8 cellular contexts compared by ENCODE assay signal in the genomic region with DNA sequence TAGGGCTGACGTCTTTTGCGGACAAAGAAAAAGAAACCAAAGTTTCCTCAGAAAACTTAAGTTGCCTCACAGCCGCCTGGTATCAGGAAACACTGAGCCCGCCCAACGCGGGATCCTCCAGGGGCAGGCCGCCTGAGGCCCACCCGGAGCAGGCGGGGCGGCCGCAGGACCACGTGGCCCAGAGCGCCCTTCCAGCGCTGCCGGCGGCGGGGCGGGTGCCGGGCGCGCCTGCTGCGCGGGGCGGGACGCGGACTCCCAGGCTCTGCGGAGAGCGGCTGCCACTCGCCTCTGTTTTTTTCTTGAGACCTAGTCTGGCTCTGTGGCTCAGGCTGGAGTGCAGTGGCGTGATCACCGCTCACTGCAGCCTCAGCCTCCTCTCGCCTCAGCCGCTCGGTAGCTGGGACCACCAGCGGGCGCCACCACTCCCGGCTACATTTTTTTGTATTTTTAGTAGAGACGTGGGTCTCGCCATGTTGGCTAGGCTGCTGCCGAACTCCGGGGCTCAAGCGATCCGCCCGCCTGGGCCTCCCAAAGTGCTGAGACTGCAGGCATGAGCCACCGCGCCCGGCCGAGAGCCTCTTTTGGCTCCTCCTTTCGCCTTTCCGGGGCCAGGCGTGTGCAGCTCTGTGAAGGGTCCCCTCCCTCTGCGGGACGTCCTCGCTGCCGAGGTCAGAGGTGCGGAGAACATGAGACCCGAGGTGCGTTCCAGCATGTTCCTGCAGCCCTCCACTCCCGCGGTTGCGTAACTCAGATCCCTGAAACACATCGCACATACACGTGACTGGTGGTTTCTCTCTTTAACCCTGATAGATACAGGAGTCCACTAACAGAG. TPM values are rescaled to one million over a fixed set of nuclear protein-coding genes. Genes with fewer than 3 reads are reported as not detected.
A peak's percentile ranks its signal among the peaks of the same experiment; 100 is the strongest.
DNase-seq lines count a peak whose midpoint lies in the region; ATAC-seq and TF ChIP-seq lines count a peak whose summit lies in the region.

No MANE protein-coding gene starts in this region.

- POLR2A ChIA-PET in IMR-90 (lab: Charles Lee; ENCODE audit: unreplicated experiment) = no interaction called here
- POLR2A ChIA-PET in activated naive CD8-positive, alpha-beta T cell treated with anti-CD3 and anti-CD28 coated beads, Interleukin-2, amount 10 ng/mL, durations not matched to agents 7 days and 5 days (lab: Charles Lee) = interaction anchor here (0.5 to 4.9 kb wide), 11 partner anchors 13 to 282 kb away, joined by 3 to 137 read pairs (median 5); a partner anchor contains a TSS

- H3K18ac ChIP-seq in IMR-90 (ENCODE audit: low read depth, low read length) = peak overlapping the region; percentile 89

- peak overlapping the region; percentile 84 for H3K56ac ChIP-seq in IMR-90 (ENCODE audit: extremely low read depth, insufficient read depth, low read length)

- no peaks in the 10 kb centered on the region for H3K9me3 Mint-ChIP-seq in activated naive CD8-positive, alpha-beta T cell treated with anti-CD3 and anti-CD28 coated beads, Interleukin-2, amount 10 ng/mL, durations not matched to agents 7 days and 5 days

- CTCF ChIA-PET in IMR-90 (lab: Yijun Ruan, JAX) = interaction anchor here (0.6 kb wide), 1 partner anchor 12 kb away, joined by 3 read pairs; no protein-coding TSS in a partner anchor

- peak overlapping the region; percentile 98 for H3K4ac ChIP-seq in IMR-90 (ENCODE audit: low read depth, low read length)

- H3K27me3 Mint-ChIP-seq in activated naive CD8-positive, alpha-beta T cell treated with anti-CD3 and anti-CD28 coated beads, Interleukin-2, amount 10 ng/mL, durations not matched to agents 7 days and 5 days = no peaks in the 10 kb centered on the region

- H3K4me3 Mint-ChIP-seq in activated naive CD8-positive, alpha-beta T cell treated with anti-CD3 and anti-CD28 coated beads, Interleukin-2, amount 10 ng/mL, durations not matched to agents 7 days and 5 days = peak overlapping the region; percentile 89

- peak overlapping the region; percentile 83 for H2BK5ac ChIP-seq in IMR-90 (ENCODE audit: low read depth, low read length, poor library complexity, severe bottlenecking)

- peak overlapping the region; percentile 100 for H3K14ac ChIP-seq in IMR-90 (replicated peaks; ENCODE audit: low read depth, low read length)

- H4K91ac ChIP-seq in IMR-90 (ENCODE audit: insufficient read depth, low read depth, low read length) = peak overlapping the region; percentile 94

- H2AK5ac ChIP-seq in IMR-90 (ENCODE audit: low read depth, low read length) = peak overlapping the region; percentile 94

- peak overlapping the region; percentile 96 for H3K23ac ChIP-seq in IMR-90 (ENCODE audit: low read depth, low read length)

- WGBS in IMR-90 (ENCODE audit: extremely low coverage in 2 of 2, insufficient read length in 1 of 2), 2 experiments = 2% methylated on average over 40 of the region's 63 CpGs; no CpG with 5 or more reads in 1 of the 2 experiments
- 0 to 1% (median 0%) methylated on average over 58 to 63 of the region's 63 CpGs for WGBS in ovary, 3 donors
- 1% methylated on average over 48 of the region's 63 CpGs; no CpG with 5 or more reads in 1 of the 2 donors for WGBS in transverse colon (ENCODE audit: low coverage in 1 of 2), 2 donors

- H2BK15ac ChIP-seq in IMR-90 (ENCODE audit: low read depth, low read length) = peak overlapping the region; percentile 87; the same call in 1 of the 3 replicates

- dilution Hi-C loops in IMR-90 (cut with HindIII; ENCODE audit: low sequenced_read_pairs, unreplicated experiment) = no loop called here

- H4K20me1 ChIP-seq in IMR-90 (ENCODE audit: insufficient read depth, low read length) = no peaks in the 10 kb centered on the region

- TF ChIP-seq CTCF in IMR-90 (conservative IDR thresholded peaks at IDR 0.05; ENCODE audit: low read depth, low read length) = peak; percentile 26; the same call in 1 of the 2 replicates
- TF ChIP-seq CTCF in ovary (IDR thresholded peaks at IDR 0.05) = no peak
- no peak for TF ChIP-seq CTCF in transverse colon (IDR thresholded peaks at IDR 0.05)

- H3K36me3 ChIP-seq in IMR-90 (ENCODE audit: control insufficient read depth, insufficient read depth, low read length) (no peaks in the 10 kb centered on the region), ovary (no peaks in the 10 kb centered on the region), transverse colon (no peaks in the 10 kb centered on the region)

- H2AFZ ChIP-seq in IMR-90 (replicated peaks; ENCODE audit: low read length, poor library complexity) = peak overlapping the region; percentile 89

- H2BK120ac ChIP-seq in IMR-90 (ENCODE audit: low read depth, low read length) = peak overlapping the region; percentile 95

- H4K5ac ChIP-seq in IMR-90 (ENCODE audit: low read depth, low read length) = peak overlapping the region; percentile 97

- peaks cover 1% of the 10 kb centered on the region for H3K36me3 Mint-ChIP-seq in activated naive CD8-positive, alpha-beta T cell treated with anti-CD3 and anti-CD28 coated beads, Interleukin-2, amount 10 ng/mL, durations not matched to agents 7 days and 5 days

- H3K27ac Mint-ChIP-seq in activated naive CD8-positive, alpha-beta T cell treated with anti-CD3 and anti-CD28 coated beads, Interleukin-2, amount 10 ng/mL, durations not matched to agents 7 days and 5 days = peak overlapping the region; percentile 96

- H4K8ac ChIP-seq in IMR-90 (ENCODE audit: low read depth in 2 of 2, low read length in 2 of 2) = peak overlapping the region; percentile 98 to 100

- H3K27ac ChIP-seq in IMR-90 (ENCODE audit: insufficient read depth, low read length) (peak overlapping the region; percentile 97), ovary (peak overlapping the region; percentile 90), transverse colon (peak overlapping the region; percentile 96 to 100 (median 98))

- peak overlapping the region; percentile 77 for H3K4me2 ChIP-seq in IMR-90 (ENCODE audit: low read depth, low read length)

- intact Hi-C loops in IMR-90 (cut with micrococcal nuclease) = loop anchor here (1.0 kb wide), 1 partner anchor 16 kb away; no protein-coding TSS in a partner anchor
- intact Hi-C loops in Right ventricle myocardium superior (cut with DNase I) = no loop called here
- intact Hi-C loops in ovary (cut with DNase I) = loop anchor here in 2 of 4 donors (2.0 kb wide), 2 partner anchors 14 to 16 kb away; a partner anchor contains a TSS
- intact Hi-C loops in transverse colon (cut with DNase I; ENCODE audit: low total_unique reads) = no loop called here

- no peaks in the 10 kb centered on the region for H3K9me1 ChIP-seq in IMR-90 (ENCODE audit: insufficient read depth, low read length)

- TF ChIP-seq RAD21 in IMR-90 (IDR thresholded peaks at IDR 0.05; ENCODE audit: low read length) = no peak

- H3K4me1 ChIP-seq in IMR-90 (ENCODE audit: control insufficient read depth, insufficient read depth, low read length) (0 out of 2 replicates have a peak, but pooled peaks cover 2% of the 10 kb centered on the region), ovary (ENCODE audit: insufficient read depth) (peaks cover 5% of the 10 kb centered on the region), transverse colon (peaks cover 8 to 20% (median 15%) of the 10 kb centered on the region in 4 donors)

- in situ Hi-C loops in IMR-90 (cut with MboI; ENCODE audit: low sequenced_read_pairs) (loop anchor here (25.0 kb wide), 1 partner anchor 1567 kb away; a partner anchor contains a TSS), transverse colon (cut with MboI; ENCODE audit: low pct_ligation_motif_present in 1 of 4, low pct_unique_long_range_greater_than_20kb in 1 of 4, low sequenced_read_pairs in 3 of 4) (no loop called here)

- no TSS peak for BruUV-seq in IMR-90 (replicated peaks; lab: Mats Ljungman, UMichigan)

- H2BK20ac ChIP-seq in IMR-90 (ENCODE audit: low read depth, low read length) = peak overlapping the region; percentile 64; the same call in 1 of the 2 replicates

- ATAC-seq in GM21528 (IDR thresholded peaks at IDR 0.05; ENCODE audit: low FRiP score, unreplicated experiment) (peak; percentile 87), IMR-90 (ENCODE audit: low read depth) (peak; percentile 98), Right ventricle myocardium superior (ENCODE audit: poor library complexity) (peak; percentile 98)
- ATAC-seq in activated naive CD8-positive, alpha-beta T cell treated with anti-CD3 and anti-CD28 coated beads, Interleukin-2, amount 10 ng/mL, durations not matched to agents 7 days and 5 days (ENCODE audit: low read depth) = peak; percentile 89

- H3K4me1 Mint-ChIP-seq in activated naive CD8-positive, alpha-beta T cell treated with anti-CD3 and anti-CD28 coated beads, Interleukin-2, amount 10 ng/mL, durations not matched to agents 7 days and 5 days = peaks cover 35% of the 10 kb centered on the region

- peak overlapping the region; percentile 96 for H2AK9ac ChIP-seq in IMR-90 (replicated peaks; ENCODE audit: low read depth, low read length, poor library complexity)

- H3K27me3 ChIP-seq in IMR-90 (ENCODE audit: control insufficient read depth, insufficient read depth, low read length) (no peaks in the 10 kb centered on the region), ovary (no peaks in the 10 kb centered on the region), transverse colon (no peaks in the 10 kb centered on the region)

- peak overlapping the region; percentile 46 for H3K4me3 ChIP-seq in IMR-90 (ENCODE audit: insufficient read depth, low read depth, low read length)
- H3K4me3 ChIP-seq in ovary = peak overlapping the region; percentile 69
- H3K4me3 ChIP-seq in transverse colon = peak overlapping the region; percentile 47 to 64 (median 54)

- H3K79me1 ChIP-seq in IMR-90 (ENCODE audit: low read depth in 1 of 2, low read length in 2 of 2) = no peaks in the 10 kb centered on the region

- peak overlapping the region; percentile 85 for H3K9ac ChIP-seq in IMR-90 (ENCODE audit: low read depth, low read length)

- TF ChIP-seq EP300 in ovary (IDR thresholded peaks at IDR 0.05) = peak; percentile 57
- no peak for TF ChIP-seq EP300 in transverse colon (IDR thresholded peaks at IDR 0.05; ENCODE audit: low read depth)

- H3K9me3 ChIP-seq in IMR-90 (ENCODE audit: control insufficient read depth, insufficient read depth, low read length) = no peaks in the 10 kb centered on the region
- no peaks in the 10 kb centered on the region for H3K9me3 ChIP-seq in ovary
- no peaks in the 10 kb centered on the region for H3K9me3 ChIP-seq in transverse colon

- DNase-seq in Daoy (ENCODE audit: low read depth) = peak; percentile 84
- peak; percentile 78 for DNase-seq in IMR-90
- peak; percentile 60 for DNase-seq in SKM-1 treated with dmso at 0.1 percent for 144 hours (lab: John Stamatoyannopoulos, UW; ENCODE audit: unreplicated experiment)
- DNase-seq in activated naive CD8-positive, alpha-beta T cell treated with anti-CD3 and anti-CD28 coated beads, Interleukin-2, amount 10 ng/mL, durations not matched to agents 7 days and 5 days = peak; percentile 89
- DNase-seq in Right ventricle myocardium superior = peak; percentile 94
- peak; percentile 87 to 92 (median 91) for DNase-seq in ovary
- peak; percentile 87 for DNase-seq in transverse colon

- peak; percentile 50; the same call in 1 of the 2 replicates for TF ChIP-seq POLR2A in IMR-90 (IDR thresholded peaks at IDR 0.05; ENCODE audit: low read depth, low read length)
- peak; percentile 66 for TF ChIP-seq POLR2A in ovary (IDR thresholded peaks at IDR 0.05)
- peak; percentile 87 for TF ChIP-seq POLR2A in transverse colon (IDR thresholded peaks at IDR 0.05)

RNA-seq across cellular contexts. Expression of a gene that starts 11.6 kb away (rescaled TPM):
- 137 and 148 TPM in 2 replicates for total RNA-seq in Daoy (2014; rRNA removed; shearing (Covaris generic))
- 207 and 276 TPM in 2 replicates for total RNA-seq in IMR-90 (2012; rRNA removed)
- 147 and 169 TPM in 2 replicates for polyA plus RNA-seq in IMR-90 (2012; rRNA removed)
- 75.0 and 90.4 TPM in 2 replicates for polyA plus RNA-seq in IMR-90 (2012; cell fraction: cytosol; rRNA removed)
- 58.9 and 93.6 TPM in 2 replicates for polyA plus RNA-seq in IMR-90 (2012; cell fraction: nucleus; rRNA removed; ENCODE audit: low replicate concordance)
- 100 to 1,000 TPM; 347 to 351 TPM for total RNA-seq in activated naive CD8-positive, alpha-beta T cell treated with anti-CD3 and anti-CD28 coated beads, Interleukin-2, amount 10 ng/mL, durations not matched to agents 7 days and 5 days
- 77.5 TPM for total RNA-seq in Right ventricle myocardium superior
- 100 to 1,000 TPM; 100 to 220 (median 185) TPM for total RNA-seq in ovary
- polyA plus RNA-seq in ovary = 100 to 1,000 TPM in 1 of 2 donors, 10 to 100 TPM in 1; 95.1 to 121 TPM
- 100 to 1,000 TPM; 127 to 171 (median 155) TPM for total RNA-seq in transverse colon

RNA-seq across cellular contexts. Expression of a gene that starts 16.3 kb away (rescaled TPM):
- total RNA-seq in Daoy (2014; rRNA removed; shearing (Covaris generic)) = 1.0 and 1.8 TPM in 2 replicates
- total RNA-seq in IMR-90 (2012; rRNA removed) (2.5 and 2.7 TPM in 2 replicates), Right ventricle myocardium superior (2.0 TPM), ovary (10 to 100 TPM in 2 of 7 donors, 1 to 10 TPM in 5; 6.4 to 30.1 (median 8.7) TPM), transverse colon (10 to 100 TPM in 1 of 4 donors, 1 to 10 TPM in 3; 6.3 to 15.0 (median 7.9) TPM)
- polyA plus RNA-seq in IMR-90 (2012; rRNA removed) (1.7 TPM in 2 replicates), ovary (1 to 10 TPM; 6.4 to 8.2 TPM)
- polyA plus RNA-seq in IMR-90 (2012; cell fraction: cytosol; rRNA removed) = 1.0 and 2.7 TPM in 2 replicates
- 0.98 and 2.6 TPM in 2 replicates for polyA plus RNA-seq in IMR-90 (2012; cell fraction: nucleus; rRNA removed; ENCODE audit: low replicate concordance)
- total RNA-seq in activated naive CD8-positive, alpha-beta T cell treated with anti-CD3 and anti-CD28 coated beads, Interleukin-2, amount 10 ng/mL, durations not matched to agents 7 days and 5 days = 1 to 10 TPM; 3.3 to 3.4 TPM

RNA-seq across cellular contexts. Expression of a gene that starts 49.1 kb away (rescaled TPM):
- total RNA-seq in Daoy (2014; rRNA removed; shearing (Covaris generic)) = not detected in 2 replicates
- total RNA-seq in IMR-90 (2012; rRNA removed) (not detected in 2 replicates), Right ventricle myocardium superior (not detected), ovary (not detected), transverse colon (not detected)
- polyA plus RNA-seq in IMR-90 (2012; rRNA removed) (not detected in 2 replicates), ovary (not detected)
- polyA plus RNA-seq in IMR-90 (2012; cell fraction: cytosol; rRNA removed) = not detected in 2 replicates
- not detected in 2 replicates for polyA plus RNA-seq in IMR-90 (2012; cell fraction: nucleus; rRNA removed; ENCODE audit: low replicate concordance)
- total RNA-seq in activated naive CD8-positive, alpha-beta T cell treated with anti-CD3 and anti-CD28 coated beads, Interleukin-2, amount 10 ng/mL, durations not matched to agents 7 days and 5 days = not detected

Comparison
In these comparisons a context has a peak if more than half of its experiments do, and no peak if none do; other contexts are left out.
1. Peak in every context shown above with its lines: DNase-seq, ATAC-seq, H3K4me3 ChIP-seq and H3K27ac ChIP-seq.